Comparison of ENCODE assay signal across 13 cellular contexts in the genomic region with DNA sequence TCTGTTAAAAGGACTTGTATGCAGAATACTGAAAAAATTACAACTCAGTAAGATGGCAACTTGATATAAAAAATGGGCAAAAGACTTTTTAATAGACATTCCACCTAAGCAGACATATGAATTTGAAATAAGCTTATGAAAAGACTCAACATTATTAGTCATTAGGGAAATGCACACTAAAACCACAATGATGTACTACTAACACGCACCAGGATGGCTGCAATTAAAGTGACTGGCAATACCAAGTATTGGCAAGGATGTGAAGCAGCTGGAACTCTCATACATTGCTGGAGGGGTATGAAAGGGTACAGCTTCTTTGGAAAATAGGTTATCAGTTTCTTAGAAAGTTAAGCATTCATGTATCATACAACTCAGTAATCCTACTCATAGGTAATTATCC. TPM values are rescaled to one million over a fixed set of nuclear protein-coding genes. Genes with fewer than 3 reads are reported as not detected.
DNase-seq lines count a peak whose midpoint lies in the region; ATAC-seq and TF ChIP-seq lines count a peak whose summit lies in the region.
"Had no signal": no experiment of that assay in that cellular context is flagged by ENCODE, and none has a peak within 500 bp of the region (broad histone marks: within the 10 kb centered on the region; RNA-seq: fewer than 3 reads in every experiment).

No MANE protein-coding gene starts in this region.

- peak; percentile 6 for DNase-seq in A172 (ENCODE audit: low spot score)
- DNase-seq in AG09319 (ENCODE audit: extremely low read depth, low read depth): peak; percentile 49
- no peak for DNase-seq in RWPE2 (ENCODE audit: low spot score)
- peak; percentile 89 for DNase-seq in fibroblast of mammary gland (ENCODE audit: low read depth)
- no peak for DNase-seq in NOMO-1 treated with dmso at 0.1 percent for 144 hours (lab: John Stamatoyannopoulos, UW; ENCODE audit: unreplicated experiment)
- no peak for DNase-seq in upper lobe of left lung
- DNase-seq: islet precursor cell, NCI-H524 treated with DMSO at 0.1 percent for 48 hours had no signal

- no peak for TF ChIP-seq POLR2A in upper lobe of left lung (IDR thresholded peaks at IDR 0.05)

- H3K9me3 ChIP-seq in RWPE2 (ENCODE audit: severe bottlenecking) (no peaks in the 10 kb centered on the region), upper lobe of left lung (no peaks in the 10 kb centered on the region)
- H3K9me3 ChIP-seq: vagina had no signal

- H3K27me3 ChIP-seq in RWPE2 (ENCODE audit: insufficient read depth, poor library complexity, severe bottlenecking) (no peaks in the 10 kb centered on the region), upper lobe of left lung (no peaks in the 10 kb centered on the region)
- H3K27me3 ChIP-seq: SJSA1, vagina had no signal

- H3K4me3 ChIP-seq in RWPE2 (ENCODE audit: severe bottlenecking): no peak overlapping the region
- H3K4me3 ChIP-seq in fibroblast of mammary gland (ENCODE audit: control insufficient read depth, low read depth, low read length): no peak overlapping the region
- no peak overlapping the region for H3K4me3 ChIP-seq in upper lobe of left lung
- H3K4me3 ChIP-seq: SJSA1, vagina had no signal

- ATAC-seq in RWPE2 (ENCODE audit: low read depth) (peak; percentile 61), HG03457 (IDR thresholded peaks at IDR 0.05; ENCODE audit: unreplicated experiment) (no peak), HG03521 (IDR thresholded peaks at IDR 0.05; ENCODE audit: unreplicated experiment) (no peak), upper lobe of left lung (ENCODE audit: low FRiP score in 2 of 2) (no peak)
- ATAC-seq: sciatic nerve had no signal

- H3K36me3 ChIP-seq in RWPE2 (ENCODE audit: low read depth): peaks cover 5% of the 10 kb centered on the region
- H3K36me3 ChIP-seq in upper lobe of left lung: no peaks in the 10 kb centered on the region
- H3K36me3 ChIP-seq: SJSA1, vagina had no signal

- peak overlapping the region; percentile 45 for H3K27ac ChIP-seq in RWPE2 (ENCODE audit: poor library complexity, severe bottlenecking)
- H3K27ac ChIP-seq in upper lobe of left lung: no peak overlapping the region
- H3K27ac ChIP-seq: SJSA1, vagina had no signal

- TF ChIP-seq CTCF in AG09319 (IDR thresholded peaks at IDR 0.05; ENCODE audit: low read depth, low read length) (no peak), RWPE2 (IDR thresholded peaks at IDR 0.05; ENCODE audit: poor library complexity, severe bottlenecking) (no peak), fibroblast of mammary gland (conservative IDR thresholded peaks at IDR 0.05; ENCODE audit: control insufficient read depth, insufficient read depth, low read depth, low read length) (no peak), upper lobe of left lung (IDR thresholded peaks at IDR 0.05) (no peak)

- H3K4me1 ChIP-seq in RWPE2 (ENCODE audit: insufficient read depth, poor library complexity, severe bottlenecking) (peaks cover 12% of the 10 kb centered on the region), upper lobe of left lung (peaks cover 4 to 11% (median 10%) of the 10 kb centered on the region in 4 donors)

- WGBS in upper lobe of left lung, 2 donors: 67 to 73% methylated on average over 1 of the region's 1 CpG

- no peak for TF ChIP-seq EP300 in upper lobe of left lung (IDR thresholded peaks at IDR 0.05)

RNA-seq across cellular contexts. Expression of a gene that starts 3.2 kb away (rescaled TPM):
- total RNA-seq in A172 (2014; rRNA removed; shearing (Covaris generic)): 5.6 and 9.7 TPM in 2 replicates
- 100 to 1,000 TPM in 3 of 6 donors, 10 to 100 TPM in 3; 66.9 to 296 (median 105) TPM for total RNA-seq in upper lobe of left lung

RNA-seq across cellular contexts. Expression of a gene that starts 58.2 kb away (rescaled TPM):
- total RNA-seq in A172 (2014; rRNA removed; shearing (Covaris generic)): 47.8 and 53.7 TPM in 2 replicates
- total RNA-seq in upper lobe of left lung: 10 to 100 TPM in 2 of 6 donors, 1 to 10 TPM in 3, not detected in 1; 5.2 to 16.3 (median 7.6) TPM

Comparison
In these comparisons a context has a peak if more than half of its experiments do, and no peak if none do; other contexts are left out.
1. DNase-seq: peak in A172 (single experiment), AG09319 (single experiment) and fibroblast of mammary gland (single experiment); none in RWPE2 (single experiment), NOMO-1 treated with dmso at 0.1 percent for 144 hours (single experiment) and upper lobe of left lung (0 of 2).